Comparison of ENCODE assay signal across 1 cellular context in genomic region chr3:184937611-184938010, GRCh38.
TF ChIP-seq lines count a peak whose summit lies in the region.

No MANE protein-coding gene starts in this region.

TF ChIP-seq in HepG2, 621 proteins besides CTCF, POLR2A, EP300 and RAD21 (continued from another document):
- TF ChIP-seq CBX2 (IDR thresholded peaks at IDR 0.05; ENCODE audit: low read depth, low read length): no peak
- no peak for TF ChIP-seq CBX2 (CRISPR knock-in tag; IDR thresholded peaks at IDR 0.05; ENCODE audit: low read depth)
- no peak for TF ChIP-seq LCORL (IDR thresholded peaks at IDR 0.05)
- TF ChIP-seq LCORL (CRISPR knock-in tag; IDR thresholded peaks at IDR 0.05): no peak
